22 cellular contexts compared by ENCODE assay signal in the genomic region with DNA sequence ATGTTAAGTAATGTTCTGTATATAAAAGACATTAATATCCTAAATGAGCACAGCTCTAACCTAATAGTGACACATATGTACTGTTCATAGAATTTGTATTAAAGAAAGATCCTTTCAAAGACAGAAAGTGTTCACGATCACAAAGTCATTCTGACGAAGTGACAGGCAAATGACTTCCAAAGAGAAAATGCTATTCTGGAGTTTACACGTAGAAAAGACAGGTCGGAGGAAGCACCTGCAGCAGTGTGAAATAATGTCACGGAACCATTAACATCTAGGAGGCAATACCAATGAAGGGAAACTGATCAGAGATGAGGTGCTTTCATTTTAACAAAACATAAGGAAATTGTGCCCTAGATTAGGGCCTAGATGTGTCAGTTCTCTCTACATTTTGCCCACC.
"Had no signal": no experiment of that assay in that cellular context is flagged by ENCODE, and none has a peak within 500 bp of the region (broad histone marks: within the 10 kb centered on the region; RNA-seq: fewer than 3 reads in every experiment).

No MANE protein-coding gene starts in this region.

- DNase-seq: NCI-H1048; NCI-H1105; NCI-H1417; NCI-H1436 treated with DMSO at 0.1 percent for 48 hours; NCI-H1694; NCI-H187 treated with DMSO at 0.1 percent for 48 hours; NCI-H2081; NCI-H2107; NCI-H2227 treated with DMSO at 0.1 percent for 48 hours; NCI-H510A; NCI-H524 treated with DMSO at 0.1 percent for 48 hours; NCI-H69; NCI-H774; NK-92 treated with Interleukin-12 subunit alpha and Interleukin-12 subunit beta, amount 100 ng/mL, for 24 hours; SHP77; T-helper 1 cell had no signal

- H3K4me2 ChIP-seq: KMS-11 had no signal

- ATAC-seq: HepG2, K562, SK-N-SH treated with all-trans-retinoic acid at 6 μM for 48 hours had no signal

- H3K9ac ChIP-seq: KMS-11 had no signal

- H3K27ac ChIP-seq: KMS-11, RWPE1 had no signal

- H3K4me3 ChIP-seq: K562 had no signal

- FAIRE-seq: HepG2, K562, RCC 7860 had no signal
